Comparison of ENCODE assay signal across 8 cellular contexts in genomic region chr11:66617148-66617814, GRCh38. TPM values are rescaled to one million over a fixed set of nuclear protein-coding genes. Genes with fewer than 3 reads are reported as not detected.
DNase-seq lines count a peak whose midpoint lies in the region; ATAC-seq and TF ChIP-seq lines count a peak whose summit lies in the region.

No MANE protein-coding gene starts in this region.

- peaks cover 53% of the 10 kb centered on the region for H3K36me3 Mint-ChIP-seq in CD4-positive, alpha-beta T cell (ENCODE audit: low read depth)

- CTCF ChIA-PET in CD4-positive, alpha-beta T cell (lab: Charles Lee): interaction anchor here (0.6 to 5.9 kb wide), 5 partner anchors 21 to 178 kb away, joined by 3 to 47 read pairs (median 19); partner anchors contain the start of genes CCDC87, CCS, MRPL11 and RBM4

- H3K27ac Mint-ChIP-seq in CD4-positive, alpha-beta T cell: peak overlapping the region; percentile 94

- H3K4me3 Mint-ChIP-seq in CD4-positive, alpha-beta T cell: peak overlapping the region; percentile 99

- H3K27ac ChIP-seq in CD4-positive, alpha-beta T cell (ENCODE audit: low read depth, low read length): peak overlapping the region; percentile 96

- no peak for ATAC-seq in CD4-positive, alpha-beta T cell (ENCODE audit: poor library complexity)
- peak; percentile 13 for ATAC-seq in HG02852 (IDR thresholded peaks at IDR 0.05; ENCODE audit: unreplicated experiment)
- ATAC-seq in GM19351 (IDR thresholded peaks at IDR 0.05; ENCODE audit: unreplicated experiment): no peak
- ATAC-seq in HG02938 (IDR thresholded peaks at IDR 0.05; ENCODE audit: unreplicated experiment): no peak
- ATAC-seq in GM21723 (IDR thresholded peaks at IDR 0.05; ENCODE audit: unreplicated experiment): no peak

- H3K27me3 ChIP-seq in CD4-positive, alpha-beta T cell (ENCODE audit: control insufficient read depth, insufficient read depth, low read length): no peaks in the 10 kb centered on the region

- no peaks in the 10 kb centered on the region for H3K27me3 Mint-ChIP-seq in CD4-positive, alpha-beta T cell

- H3K4me3 ChIP-seq in WI38 (ENCODE audit: low read depth, low read length) (peak overlapping the region; percentile 72), foreskin fibroblast (ENCODE audit: low read depth in 1 of 2, low read length in 2 of 2) (peak overlapping the region; percentile 82 to 98)

- intact Hi-C loops in CD4-positive, alpha-beta T cell (cut with DNase I, micrococcal nuclease): loop anchor here in 1 of 2 experiments (1.0 to 5.0 kb wide), 2 partner anchors 24 to 150 kb away; partner anchors contain the start of genes CCDC87, CCS and PELI3
- intact Hi-C loops in posterior cingulate gyrus (cut with DNase I): loop anchor here (2.0 kb wide), 1 partner anchor 24 kb away; the partner anchor contains the start of genes CCDC87 and CCS

- POLR2A ChIA-PET in CD4-positive, alpha-beta T cell (lab: Charles Lee): interaction anchor here (0.5 to 16.0 kb wide), 34 partner anchors 7 to 666 kb away, joined by 3 to 511 read pairs (median 5); partner anchors contain the start of genes ACTN3, CCDC87, CCS and CTSF

- H3K4me1 Mint-ChIP-seq in CD4-positive, alpha-beta T cell (ENCODE audit: low read depth): peaks cover 57% of the 10 kb centered on the region

- no peaks in the 10 kb centered on the region for H3K9me3 ChIP-seq in CD4-positive, alpha-beta T cell (ENCODE audit: control insufficient read depth, low read length)

- DNase-seq in CD4-positive, alpha-beta T cell: no peak
- DNase-seq in foreskin fibroblast: peak; percentile 57 to 85
- DNase-seq in posterior cingulate gyrus: peak in 6 of 10 donors; percentile 29 to 88 (median 50)

- no peaks in the 10 kb centered on the region for H3K9me3 Mint-ChIP-seq in CD4-positive, alpha-beta T cell

- no peak for TF ChIP-seq CTCF in CD4-positive, alpha-beta T cell (IDR thresholded peaks at IDR 0.05)
- TF ChIP-seq CTCF in WI38 (IDR thresholded peaks at IDR 0.05; ENCODE audit: low read depth, low read length) (no peak), foreskin fibroblast (IDR thresholded peaks at IDR 0.05; ENCODE audit: low read depth, low read length) (no peak)

RNA-seq across cellular contexts. Expression of gene RBM14, which starts 0.9 kb away (rescaled TPM):
- 100 to 1,000 TPM; 239 to 250 TPM for total RNA-seq in CD4-positive, alpha-beta T cell

RNA-seq across cellular contexts. Expression of gene RBM4, which starts 21.2 kb away (rescaled TPM):
- total RNA-seq in CD4-positive, alpha-beta T cell: 100 to 1,000 TPM; 194 to 197 TPM

RNA-seq across cellular contexts. Expression of gene CCS, which starts 24.3 kb away (rescaled TPM):
- total RNA-seq in CD4-positive, alpha-beta T cell: 10 to 100 TPM; 25.4 to 26.3 TPM

RNA-seq across cellular contexts. Expression of gene CCDC87, which starts 24.4 kb away (rescaled TPM):
- under 1 TPM; 0.22 to 0.25 TPM for total RNA-seq in CD4-positive, alpha-beta T cell

RNA-seq across cellular contexts. Expression of gene CTSF, which starts 48.9 kb away (rescaled TPM):
- total RNA-seq in CD4-positive, alpha-beta T cell: 10 to 100 TPM; 16.0 to 16.8 TPM

Comparison
In these comparisons a context has a peak if more than half of its experiments do, and no peak if none do; other contexts are left out.
1. DNase-seq: peak in foreskin fibroblast (2 of 2) and posterior cingulate gyrus (6 of 10); none in CD4-positive, alpha-beta T cell (0 of 10).